In the genomic region with DNA sequence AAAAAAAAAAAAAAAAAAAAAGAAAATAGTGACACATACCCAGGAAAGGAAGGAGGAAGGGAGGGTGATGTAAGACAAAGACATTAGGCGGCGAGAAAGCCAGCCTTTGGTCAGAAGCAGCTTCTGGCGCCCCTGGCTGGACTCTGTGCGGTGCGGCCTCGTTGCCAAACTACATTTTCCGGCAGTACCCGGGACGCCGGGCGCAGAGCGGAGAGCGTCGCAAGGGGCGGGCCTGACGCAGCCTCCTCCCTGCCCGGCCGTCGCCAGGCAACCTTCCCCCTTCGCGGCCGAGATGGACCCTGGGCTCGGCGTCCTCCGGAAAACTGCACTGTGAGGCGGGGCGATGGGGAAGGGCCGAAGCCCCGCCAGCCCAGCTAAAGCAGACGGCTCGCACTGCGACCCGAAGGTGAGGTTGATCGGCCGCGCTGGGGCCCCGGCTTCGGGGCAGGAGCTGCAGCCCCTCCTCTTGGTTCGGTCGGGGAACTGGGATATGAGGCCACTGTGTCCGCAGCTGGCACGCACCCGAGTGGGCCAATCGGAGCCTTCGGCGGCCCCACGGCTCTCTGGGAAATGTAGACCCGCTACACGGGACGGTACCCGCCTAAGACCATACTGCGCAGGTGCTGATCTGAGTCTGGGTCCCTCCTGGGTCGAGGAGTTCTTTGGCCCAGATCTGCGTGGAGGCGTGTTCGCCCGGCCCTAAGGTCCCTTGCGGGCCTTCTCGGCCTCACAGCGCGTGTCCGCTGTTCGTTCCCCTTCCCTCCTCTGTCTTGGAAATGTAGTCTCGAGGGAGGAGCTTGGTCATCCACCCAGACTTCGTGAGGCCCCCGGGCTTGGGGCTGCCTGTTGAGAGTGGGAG, we compare ENCODE assay signal across 8 cellular contexts. TPM values are rescaled to one million over a fixed set of nuclear protein-coding genes. Genes with fewer than 3 reads are reported as not detected.
DNase-seq lines count a peak whose midpoint lies in the region; FAIRE-seq and TF ChIP-seq lines count a peak whose summit lies in the region.

No MANE protein-coding gene starts in this region.

- H2BK5ac ChIP-seq in trophoblast cell (ENCODE audit: low read depth, low read length, poor library complexity): peak overlapping the region; percentile 67

- peaks cover 23% of the 10 kb centered on the region; the same call in 1 of the 2 replicates for H3K79me2 ChIP-seq in MM.1S (ENCODE audit: low read length)
- peaks cover 9% of the 10 kb centered on the region for H3K79me2 ChIP-seq in trophoblast cell (ENCODE audit: control insufficient read depth, insufficient read depth, low read length, poor library complexity)

- peaks cover 17% of the 10 kb centered on the region for H3K79me1 ChIP-seq in trophoblast cell (ENCODE audit: low read length)

- no CpG with 5 or more reads among the region's 66 CpGs for WGBS in trophoblast cell (ENCODE audit: extremely low coverage, insufficient coverage, insufficient read length)

- H4K8ac ChIP-seq in trophoblast cell (ENCODE audit: low read depth, low read length): peak overlapping the region; percentile 95

- no peaks in the 10 kb centered on the region for H3K9me2 ChIP-seq in MM.1S (replicated peaks; ENCODE audit: insufficient read depth, low read length)

- peak overlapping the region; percentile 76 for H3K14ac ChIP-seq in trophoblast cell (ENCODE audit: low read length)

- H3K4me2 ChIP-seq in MM.1S (ENCODE audit: low read depth, low read length): peak overlapping the region; percentile 94
- H3K4me2 ChIP-seq in trophoblast cell (ENCODE audit: low read length): peak overlapping the region; percentile 61

- no peaks in the 10 kb centered on the region for H3K9me3 ChIP-seq in MM.1S (replicated peaks; ENCODE audit: insufficient read depth, low read length)
- peaks cover 2% of the 10 kb centered on the region for H3K9me3 ChIP-seq in trophoblast cell (ENCODE audit: insufficient read depth, low read depth, low read length)

- H2AFZ ChIP-seq in MM.1S (ENCODE audit: low read length) (peak overlapping the region; percentile 79), trophoblast cell (ENCODE audit: insufficient read depth, low read length, poor library complexity) (peak overlapping the region; percentile 62)

- H3K18ac ChIP-seq in trophoblast cell (ENCODE audit: low read length): peak overlapping the region; percentile 96

- peaks cover 15% of the 10 kb centered on the region for H3K4me1 ChIP-seq in MM.1S (ENCODE audit: low read length)
- H3K4me1 ChIP-seq in trophoblast cell (ENCODE audit: control insufficient read depth in 1 of 2, insufficient read depth in 2 of 2, low read length in 2 of 2): peaks cover 7 to 12% of the 10 kb centered on the region in 2 experiments

- H4K12ac ChIP-seq in trophoblast cell (ENCODE audit: low read depth, low read length): peak overlapping the region; percentile 71

- H2AK5ac ChIP-seq in trophoblast cell (ENCODE audit: low read length): peak overlapping the region; percentile 75

- H3K36me3 ChIP-seq in H7 (replicated peaks; ENCODE audit: control insufficient read depth, insufficient read depth, low read length) (peaks cover 1% of the 10 kb centered on the region), MM.1S (replicated peaks; ENCODE audit: insufficient read depth, low read length) (no peaks in the 10 kb centered on the region), trophoblast cell (ENCODE audit: control insufficient read depth in 1 of 2, insufficient read depth in 2 of 2, low read length in 2 of 2) (peaks cover 8 to 15% of the 10 kb centered on the region in 2 experiments)

- H3K9ac ChIP-seq in MM.1S (ENCODE audit: low read length): peak overlapping the region; percentile 91
- H3K9ac ChIP-seq in trophoblast cell (ENCODE audit: low read length): peak overlapping the region; percentile 68

- H2BK120ac ChIP-seq in trophoblast cell (ENCODE audit: insufficient read depth, low read length, poor library complexity): peak overlapping the region; percentile 64

- H4K91ac ChIP-seq in trophoblast cell (ENCODE audit: low read depth, low read length): peak overlapping the region; percentile 92

- TF ChIP-seq CTCF in MM.1S (IDR thresholded peaks at IDR 0.05; ENCODE audit: low read length): 0 out of 2 replicates have a peak, but pooled peaks have one; percentile 7

- H3K4ac ChIP-seq in trophoblast cell (ENCODE audit: low read depth, low read length): peak overlapping the region; percentile 95

- DNase-seq in H7: peak; percentile 96
- peak; percentile 90 for DNase-seq in MM.1S
- DNase-seq in activated effector memory CD4-positive, alpha-beta T cell treated with Interleukin-2 at 50 U/mL for 16 hours: peak; percentile 60
- DNase-seq in globus pallidus (ENCODE audit: low spot score): peak; percentile 92
- DNase-seq in trophoblast cell: peak; percentile 91 to 92
- no peak for DNase-seq in NCI-H345 treated with DMSO at 0.1 percent for 48 hours (lab: John Stamatoyannopoulos, UW; ENCODE audit: unreplicated experiment)
- DNase-seq in stimulated activated naive CD4-positive, alpha-beta T cell treated with Interleukin-2 at 50 U/mL for 16 hours (lab: John Stamatoyannopoulos, UW): no peak

- H3K4me3 ChIP-seq in H7 (ENCODE audit: insufficient read depth, low read depth, low read length) (peak overlapping the region; percentile 89), MM.1S (ENCODE audit: low read length) (peak overlapping the region; percentile 93), trophoblast cell (ENCODE audit: low read depth, low read length) (peak overlapping the region; percentile 85)

- peak; percentile 59 for FAIRE-seq in G401.6 (lab: Jason Lieb, UNC)

- H3K23ac ChIP-seq in trophoblast cell (ENCODE audit: low read length): no peak overlapping the region

- peaks cover 19% of the 10 kb centered on the region for H3F3A ChIP-seq in MM.1S (ENCODE audit: insufficient read depth, low read length)

- no peaks in the 10 kb centered on the region for H4K20me1 ChIP-seq in MM.1S (ENCODE audit: insufficient read depth, low read length)

- H3K27ac ChIP-seq in MM.1S (ENCODE audit: low read length) (peak overlapping the region; percentile 87), trophoblast cell (ENCODE audit: low read depth, low read length) (peak overlapping the region; percentile 88)

- no peaks in the 10 kb centered on the region for H3K27me3 ChIP-seq in H7 (ENCODE audit: control insufficient read depth, insufficient read depth, low read length)
- H3K27me3 ChIP-seq in MM.1S (replicated peaks; ENCODE audit: insufficient read depth, low read length): no peaks in the 10 kb centered on the region
- no peaks in the 10 kb centered on the region for H3K27me3 ChIP-seq in trophoblast cell (ENCODE audit: insufficient read depth, low read length)

- no peak overlapping the region for H2BK12ac ChIP-seq in trophoblast cell (ENCODE audit: low read length)

RNA-seq across cellular contexts. Expression of gene MZF1, which starts 2.3 kb away (rescaled TPM):
- total RNA-seq in H7 (2014; rRNA removed; shearing (Covaris generic)): 11.0 and 12.5 TPM in 2 replicates
- polyA plus RNA-seq in trophoblast cell (2013): 12.4 and 13.2 TPM in 2 replicates

RNA-seq across cellular contexts. Expression of gene UBE2M, which starts 17.0 kb away (rescaled TPM):
- 131 and 188 TPM in 2 replicates for total RNA-seq in H7 (2014; rRNA removed; shearing (Covaris generic))
- 98.2 and 99.0 TPM in 2 replicates for polyA plus RNA-seq in trophoblast cell (2013)

RNA-seq across cellular contexts. Expression of gene CHMP2A, which starts 20.5 kb away (rescaled TPM):
- total RNA-seq in H7 (2014; rRNA removed; shearing (Covaris generic)): 85.9 and 96.2 TPM in 2 replicates
- polyA plus RNA-seq in trophoblast cell (2013): 137 and 138 TPM in 2 replicates

RNA-seq across cellular contexts. Expression of gene TRIM28, which starts 31.5 kb away (rescaled TPM):
- total RNA-seq in H7 (2014; rRNA removed; shearing (Covaris generic)): 1,648 and 1,979 TPM in 2 replicates
- 646 and 654 TPM in 2 replicates for polyA plus RNA-seq in trophoblast cell (2013)

RNA-seq across cellular contexts. Expression of gene ZBTB45, which starts 55.8 kb away (rescaled TPM):
- 12.6 and 20.4 TPM in 2 replicates for total RNA-seq in H7 (2014; rRNA removed; shearing (Covaris generic))
- 14.8 and 15.3 TPM in 2 replicates for polyA plus RNA-seq in trophoblast cell (2013)

Comparison
In these comparisons a context has a peak if more than half of its experiments do, and no peak if none do; other contexts are left out.
1. DNase-seq: peak in H7 (single experiment), MM.1S (single experiment), activated effector memory CD4-positive, alpha-beta T cell treated with Interleukin-2 at 50 U/mL for 16 hours (single experiment), globus pallidus (single experiment) and trophoblast cell (2 of 2); none in NCI-H345 treated with DMSO at 0.1 percent for 48 hours (single experiment) and stimulated activated naive CD4-positive, alpha-beta T cell treated with Interleukin-2 at 50 U/mL for 16 hours (single experiment).
2. Peak in every context shown above with its lines, with median percentiles within 50 percentile points of each other: H3K4me3 ChIP-seq.